ENCODE assay signal across 8 cellular contexts in the genomic region with DNA sequence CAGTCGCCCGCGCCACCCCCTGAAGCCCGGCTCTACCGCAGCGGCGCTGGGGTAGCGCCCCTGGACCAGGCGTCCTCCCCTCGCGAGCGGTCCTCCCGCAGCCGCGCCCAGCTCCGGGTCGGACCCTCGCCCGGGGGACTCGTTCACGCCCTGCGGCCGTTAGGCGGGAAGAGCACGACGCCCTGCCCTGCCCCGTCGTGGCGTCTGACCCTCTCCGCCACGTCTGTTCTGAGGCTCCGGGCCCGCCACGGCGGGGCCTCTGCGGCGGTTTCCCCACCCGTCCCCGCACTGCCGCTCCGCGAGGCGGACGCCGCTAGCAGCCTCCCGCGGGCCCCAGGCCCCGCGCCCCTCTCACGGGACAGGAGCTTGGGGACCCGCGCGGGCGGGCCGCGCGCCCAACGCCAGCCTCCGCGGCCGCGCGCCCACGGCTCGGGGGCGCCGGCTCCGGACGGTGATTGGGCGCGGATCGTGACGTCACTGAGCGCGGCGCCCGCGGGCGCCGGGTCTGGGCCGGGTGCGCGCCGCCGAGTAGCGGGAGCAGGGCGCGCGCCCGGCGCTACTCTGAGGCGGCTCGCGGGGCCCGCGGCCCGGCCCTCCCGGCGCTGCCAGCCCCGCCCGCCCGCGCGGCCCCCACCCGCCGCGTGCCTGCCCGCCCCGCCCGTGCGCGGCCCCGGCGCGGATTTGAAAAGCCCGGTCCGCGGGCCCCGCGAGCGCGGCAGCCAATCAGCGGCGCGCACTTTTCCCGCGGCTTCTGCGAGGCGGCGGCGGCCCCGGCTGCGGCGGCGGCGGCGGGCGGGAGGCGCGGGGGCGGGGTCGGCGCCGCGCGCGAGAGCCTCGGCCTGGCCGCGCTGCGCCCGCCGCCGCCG. TPM values are rescaled to one million over a fixed set of nuclear protein-coding genes. Genes with fewer than 3 reads are reported as not detected.
A peak's percentile ranks its signal among the peaks of the same experiment; 100 is the strongest.
DNase-seq lines count a peak whose midpoint lies in the region; ATAC-seq and TF ChIP-seq lines count a peak whose summit lies in the region.

NSD2 (plus strand) TSS at position 816 of the 866 bp plus-strand sequence. CDS start 29,262 bp downstream, outside the sequence.

- H3K36me3 ChIP-seq in Panc1 (ENCODE audit: control insufficient read depth, insufficient read depth, low read length) (no peaks in the 10 kb centered on the region), muscle layer of duodenum (ENCODE audit: control insufficient read depth in 1 of 2, insufficient read depth in 2 of 2, low read length in 2 of 2) (no peaks in the 10 kb centered on the region)

- DNase-seq in DMS114 treated with DMSO at 0.1 percent for 48 hours (lab: John Stamatoyannopoulos, UW; ENCODE audit: unreplicated experiment): peak; percentile 57
- DNase-seq in Panc1 (ENCODE audit: low read depth, low spot score): no peak
- DNase-seq in activated T-cell treated with anti-CD3 and anti-CD28 coated beads, Interleukin-2, amount 50 U/mL, for 24 hours: peak; percentile 94
- DNase-seq in stimulated activated CD8-positive, alpha-beta memory T cell treated with anti-CD3 and anti-CD28 coated beads, Interleukin-7, amount 100 ng/mL, for 24 hours (ENCODE audit: low read depth): peak; percentile 82

- intact Hi-C loops in Panc1 (cut with micrococcal nuclease; ENCODE audit: unreplicated experiment): no loop called here

- in situ Hi-C loops in Panc1 (cut with HindIII; ENCODE audit: low pct_unique_long_range_greater_than_20kb, low sequenced_read_pairs): no loop called here

- CTCF ChIA-PET in Panc1 (lab: Charles Lee): no interaction called here

- H3K27ac ChIP-seq in Panc1 (ENCODE audit: low read length): peak within 1 kb of the TSS; percentile 86
- peak within 1 kb of the TSS; percentile 87 for H3K27ac ChIP-seq in muscle layer of duodenum (ENCODE audit: low read length)

- H3K27ac Mint-ChIP-seq in IgD-negative memory B cell: peak within 1 kb of the TSS; percentile 95 to 99 (median 96)
- H3K27ac Mint-ChIP-seq in activated T-cell treated with anti-CD3 and anti-CD28 coated beads, Interleukin-2, amount 50 U/mL, for 24 hours: peak within 1 kb of the TSS; percentile 96

- H3K36me3 Mint-ChIP-seq in IgD-negative memory B cell: peaks cover 2% of the 10 kb centered on the region
- H3K36me3 Mint-ChIP-seq in activated T-cell treated with anti-CD3 and anti-CD28 coated beads, Interleukin-2, amount 50 U/mL, for 24 hours (ENCODE audit: low read depth): peaks cover 24% of the 10 kb centered on the region

- H3K27me3 Mint-ChIP-seq in IgD-negative memory B cell: no peaks in the 10 kb centered on the region
- peaks cover 2% of the 10 kb centered on the region for H3K27me3 Mint-ChIP-seq in activated T-cell treated with anti-CD3 and anti-CD28 coated beads, Interleukin-2, amount 50 U/mL, for 24 hours

- ATAC-seq in GM21576 (IDR thresholded peaks at IDR 0.05; ENCODE audit: unreplicated experiment) (peak; percentile 51), Panc1 (peak; percentile 82), esophagus mucosa (peak; percentile 86)

- peak within 1 kb of the TSS; percentile 85 to 94 (median 91) for H3K4me3 Mint-ChIP-seq in IgD-negative memory B cell
- H3K4me3 Mint-ChIP-seq in activated T-cell treated with anti-CD3 and anti-CD28 coated beads, Interleukin-2, amount 50 U/mL, for 24 hours: peak within 1 kb of the TSS; percentile 88

- no peak for TF ChIP-seq CTCF in Panc1 (IDR thresholded peaks at IDR 0.05)

- H3K4me1 ChIP-seq in Panc1 (ENCODE audit: control insufficient read depth, insufficient read depth, low read length) (peaks cover 18% of the 10 kb centered on the region), muscle layer of duodenum (ENCODE audit: control insufficient read depth in 1 of 2, insufficient read depth in 2 of 2, low read length in 2 of 2) (peaks cover 0 to 11% of the 10 kb centered on the region in 2 donors)

- H3K27me3 ChIP-seq in Panc1 (ENCODE audit: control insufficient read depth, insufficient read depth, low read length) (no peaks in the 10 kb centered on the region), muscle layer of duodenum (ENCODE audit: low read depth, low read length) (no peaks in the 10 kb centered on the region)

- H3K4me1 Mint-ChIP-seq in IgD-negative memory B cell: peaks cover 19 to 32% (median 21%) of the 10 kb centered on the region in 3 donors
- peaks cover 42% of the 10 kb centered on the region for H3K4me1 Mint-ChIP-seq in activated T-cell treated with anti-CD3 and anti-CD28 coated beads, Interleukin-2, amount 50 U/mL, for 24 hours (ENCODE audit: low read depth)

- H3K9me3 ChIP-seq in Panc1 (ENCODE audit: control insufficient read depth, insufficient read depth, low read depth, low read length) (no peaks in the 10 kb centered on the region), muscle layer of duodenum (ENCODE audit: control insufficient read depth in 1 of 2, low read length in 2 of 2) (no peaks in the 10 kb centered on the region)

- POLR2A ChIA-PET in Panc1 (lab: Charles Lee): no interaction called here

- BruUV-seq in Panc1 (replicated peaks; lab: Mats Ljungman, UMichigan): no TSS peak

- H3K9me3 Mint-ChIP-seq in IgD-negative memory B cell: no peaks in the 10 kb centered on the region
- no peaks in the 10 kb centered on the region for H3K9me3 Mint-ChIP-seq in activated T-cell treated with anti-CD3 and anti-CD28 coated beads, Interleukin-2, amount 50 U/mL, for 24 hours

- H3K4me3 ChIP-seq in Panc1 (ENCODE audit: low read depth in 2 of 2, low read length in 2 of 2): peak within 1 kb of the TSS; percentile 69 to 70
- H3K4me3 ChIP-seq in muscle layer of duodenum (ENCODE audit: low read depth in 1 of 2, low read length in 2 of 2): peak within 1 kb of the TSS; percentile 71 to 85

RNA-seq across cellular contexts. Expression of gene NSD2, which starts in this region (rescaled TPM):
- polyA plus RNA-seq in IgD-negative memory B cell: 7.4 TPM
- total RNA-seq in Panc1 (2021; ENCODE audit: unreplicated experiment): 116 TPM
- 59.7 TPM for polyA plus RNA-seq in Panc1 (2012; ENCODE audit: insufficient read length)
- total RNA-seq in esophagus mucosa: 42.7 TPM
